30 cellular contexts compared by ENCODE assay signal in genomic region chr1:102102276-102102780, GRCh38.
"Had no signal": no experiment of that assay in that cellular context is flagged by ENCODE, and none has a peak within 500 bp of the region (broad histone marks: within the 10 kb centered on the region; RNA-seq: fewer than 3 reads in every experiment).

No MANE protein-coding gene starts in this region.

- H3K9me3 ChIP-seq: ovary, psoas muscle, right lobe of liver, sigmoid colon, spleen, suprapubic skin, testis, tibial nerve, upper lobe of left lung, uterus had no signal

- H3K4me3 ChIP-seq: ovary, psoas muscle, right lobe of liver, sigmoid colon, smooth muscle cell, spleen, suprapubic skin, testis, tibial nerve, upper lobe of left lung, uterus had no signal

- H3K4me2 ChIP-seq: smooth muscle cell had no signal

- H3K36me3 ChIP-seq: ovary, right lobe of liver, sigmoid colon, spleen, suprapubic skin, tibial nerve, upper lobe of left lung, uterus had no signal

- H3K9ac ChIP-seq: parathyroid adenoma had no signal

- H3K79me2 ChIP-seq: parathyroid adenoma had no signal

- DNase-seq: naive B cell; naive thymus-derived CD8-positive, alpha-beta T cell; nephron progenitor cell; occipital lobe; ovary; posterior cingulate gyrus; psoas muscle; right cardiac atrium; right lobe of liver; sigmoid colon; spleen; stimulated activated CD4-positive, alpha-beta T cell treated with anti-CD3 and anti-CD28 coated beads, Interleukin-12 subunit alpha, Interleukin-12 subunit beta, amount 100 ng/mL, for 4 hours; stimulated activated CD4-positive, alpha-beta T cell treated with anti-CD3 and anti-CD28 coated beads, Interleukin-1b, Interleukin-23, amount 100 ng/mL, for 48 hours; stimulated activated CD4-positive, alpha-beta T cell treated with anti-CD3 and anti-CD28 coated beads, Interleukin-4, amount 100 ng/mL, for 1 hour; stimulated activated CD4-positive, alpha-beta T cell treated with anti-CD3 and anti-CD28 coated beads, Interleukin-4, amount 100 ng/mL, for 4 hours; stimulated activated CD8-positive, alpha-beta memory T cell treated with anti-CD3 and anti-CD28 coated beads, Interleukin-4, amount 100 ng/mL, for 48 hours; stimulated activated naive CD4-positive, alpha-beta T cell; stimulated activated naive CD8-positive, alpha-beta T cell treated with anti-CD3 and anti-CD28 coated beads, Interleukin-15, amount 100 ng/mL, for 72 hours; stimulated activated naive CD8-positive, alpha-beta T cell treated with anti-CD3 and anti-CD28 coated beads, Interleukin-15, Interleukin-2, amounts not matched to agents 100 U/mL and 50 U/mL, for 24 hours; substantia nigra; testis; trophoblast cell; upper lobe of left lung; uterus had no signal

- H3K27me3 ChIP-seq: ovary, right lobe of liver, spleen, suprapubic skin, testis, tibial nerve, upper lobe of left lung, uterus had no signal

- H3K4me1 ChIP-seq: parathyroid adenoma, psoas muscle, right lobe of liver, sigmoid colon, spleen, suprapubic skin, testis, tibial nerve, upper lobe of left lung, uterus had no signal

- H3K27ac ChIP-seq: ovary, parathyroid adenoma, psoas muscle, right lobe of liver, sigmoid colon, spleen, suprapubic skin, testis, tibial nerve, upper lobe of left lung, uterus had no signal

- ATAC-seq: naive thymus-derived CD8-positive, alpha-beta T cell; natural killer cell treated with Interleukin-12 subunit alpha and Interleukin-12 subunit beta and Interleukin-15 and Interleukin-18, amount 100 ng/mL, for 72 hours; psoas muscle; right cardiac atrium; right lobe of liver; stimulated activated memory B cell treated with anti-CD40 and anti-IgM and Interleukin-4, amounts not matched to agents 10 μg/mL and 1 μg/mL and 100 μg/mL, for 72 hours; stimulated activated naive CD8-positive, alpha-beta T cell treated with anti-CD3 and anti-CD28 coated beads, Interleukin-15, amount 100 ng/mL, for 72 hours; stimulated activated naive CD8-positive, alpha-beta T cell treated with anti-CD3 and anti-CD28 coated beads, Interleukin-15, Interleukin-2, amounts not matched to agents 100 U/mL and 50 U/mL, for 24 hours had no signal
